18 cellular contexts compared by ENCODE assay signal in the genomic region with DNA sequence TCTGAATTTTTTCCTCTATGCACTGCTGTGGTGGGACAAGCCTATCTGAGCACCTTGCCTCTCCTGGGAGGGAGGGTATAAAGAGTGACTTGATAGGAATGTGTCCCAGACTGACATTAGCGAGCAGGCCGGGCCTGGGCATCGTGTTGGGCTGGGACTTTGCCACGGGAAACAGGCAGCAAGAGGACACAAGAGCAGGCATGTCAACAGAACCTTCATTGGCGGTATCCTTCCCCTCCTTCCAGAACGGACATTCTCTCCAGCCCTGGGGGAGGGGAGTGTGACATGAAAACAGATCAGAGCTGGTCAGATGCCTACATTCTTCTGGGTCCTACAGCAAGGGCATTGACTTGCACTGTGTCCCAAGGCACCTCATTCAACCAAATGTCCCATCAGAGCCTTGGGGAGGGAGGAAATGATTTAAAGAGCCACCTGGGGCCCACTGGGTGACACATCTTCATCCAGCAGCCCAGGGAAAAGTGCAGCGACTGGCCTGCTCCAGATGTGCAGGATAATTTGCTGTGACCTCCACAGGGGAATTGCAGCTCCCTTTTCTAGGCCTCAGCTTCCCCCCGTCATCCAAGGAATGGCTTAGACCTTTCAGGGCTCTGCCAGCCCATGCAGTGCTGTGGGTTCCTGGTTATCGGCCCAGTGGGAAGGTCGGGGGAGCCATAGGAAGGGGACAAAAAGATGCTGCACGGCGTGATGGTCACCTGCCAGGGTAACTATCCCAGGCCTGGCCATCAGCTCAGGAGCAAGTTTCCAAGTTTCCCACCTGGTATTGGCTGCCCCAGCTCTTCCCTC. TPM values are rescaled to one million over a fixed set of nuclear protein-coding genes. Genes with fewer than 3 reads are reported as not detected.
DNase-seq lines count a peak whose midpoint lies in the region; ATAC-seq, FAIRE-seq and TF ChIP-seq lines count a peak whose summit lies in the region.
"Had no signal": no experiment of that assay in that cellular context is flagged by ENCODE, and none has a peak within 500 bp of the region (broad histone marks: within the 10 kb centered on the region; RNA-seq: fewer than 3 reads in every experiment).

No MANE protein-coding gene starts in this region.

- H3K27me3 ChIP-seq in H1 (replicated peaks in 1 of 4; ENCODE audit: control insufficient read depth in 3 of 4, extremely low read depth in 1 of 4, insufficient read depth in 3 of 4, low read length in 3 of 4) (no peaks in the 10 kb centered on the region), mesendoderm (ENCODE audit: insufficient read depth, low read length, poor library complexity) (no peaks in the 10 kb centered on the region)
- H3K27me3 ChIP-seq: SJCRH30 had no signal

- no peak overlapping the region for H2AFZ ChIP-seq in H1 (ENCODE audit: low read length)
- H2AFZ ChIP-seq: GM23248 had no signal

- H3K23ac ChIP-seq in H1 (ENCODE audit: insufficient read length) = no peak overlapping the region
- H3K23ac ChIP-seq in mesendoderm (ENCODE audit: low read length) = peak overlapping the region; percentile 11

- H3K4me3 Mint-ChIP-seq in stimulated activated effector memory CD8-positive, alpha-beta T cell treated with anti-CD3 and anti-CD28 coated beads, Interleukin-12 subunit alpha, Interleukin-12 subunit beta, amount 100 ng/mL, for 72 hours = no peak overlapping the region
- H3K4me3 Mint-ChIP-seq: CD4-positive, CD25-positive, alpha-beta regulatory T cell had no signal

- no peak for TF ChIP-seq EP300 in H1 (IDR thresholded peaks at IDR 0.05; ENCODE audit: borderline replicate concordance in 1 of 2, low read depth in 2 of 2, low read length in 2 of 2)

- no peak for FAIRE-seq in H1 (lab: Jason Lieb, UNC)
- FAIRE-seq: K562 had no signal

- H4K8ac ChIP-seq in H1 (ENCODE audit: extremely low read depth, insufficient read depth, low read length) (peak overlapping the region; percentile 4; the same call in 1 of the 2 replicates), mesendoderm (ENCODE audit: low read depth, low read length) (no peak overlapping the region)

- H3K4me1 Mint-ChIP-seq in stimulated activated effector memory CD8-positive, alpha-beta T cell treated with anti-CD3 and anti-CD28 coated beads, Interleukin-12 subunit alpha, Interleukin-12 subunit beta, amount 100 ng/mL, for 72 hours = no peaks in the 10 kb centered on the region
- H3K4me1 Mint-ChIP-seq: CD4-positive, CD25-positive, alpha-beta regulatory T cell had no signal

- H3K36me3 ChIP-seq in H1 (ENCODE audit: control insufficient read depth in 2 of 4, insufficient read depth in 4 of 4, low read length in 3 of 4) (no peaks in the 10 kb centered on the region), mesendoderm (ENCODE audit: control insufficient read depth, insufficient read depth, low read length) (no peaks in the 10 kb centered on the region)
- H3K36me3 ChIP-seq: SJCRH30 had no signal

- no peaks in the 10 kb centered on the region for H3K9me3 Mint-ChIP-seq in stimulated activated effector memory CD8-positive, alpha-beta T cell treated with anti-CD3 and anti-CD28 coated beads, Interleukin-12 subunit alpha, Interleukin-12 subunit beta, amount 100 ng/mL, for 72 hours
- H3K9me3 Mint-ChIP-seq: CD4-positive, CD25-positive, alpha-beta regulatory T cell had no signal

- H3K79me2 ChIP-seq in H1 (ENCODE audit: control insufficient read depth in 1 of 2, insufficient read depth in 2 of 2, low read length in 2 of 2) (no peaks in the 10 kb centered on the region), mesendoderm (ENCODE audit: control insufficient read depth, insufficient read depth, low read length) (no peaks in the 10 kb centered on the region)

- intact Hi-C loops in left ventricle myocardium superior (cut with micrococcal nuclease) = no loop called here

- ATAC-seq in left ventricle myocardium superior (peak; percentile 83), HG02588 (IDR thresholded peaks at IDR 0.05; ENCODE audit: unreplicated experiment) (no peak)
- no peak for ATAC-seq in stimulated activated effector memory CD8-positive, alpha-beta T cell treated with anti-CD3 and anti-CD28 coated beads, Interleukin-12 subunit alpha, Interleukin-12 subunit beta, amount 100 ng/mL, for 72 hours
- ATAC-seq: HCT116, K562 had no signal

- H3K18ac ChIP-seq in H1 (ENCODE audit: extremely low read depth, low read length) (no peak overlapping the region; the same call in 1 of the 2 replicates), mesendoderm (ENCODE audit: low read length) (no peak overlapping the region)

- no peak overlapping the region for H2BK5ac ChIP-seq in H1 (ENCODE audit: low read depth, low read length)
- H2BK5ac ChIP-seq in mesendoderm (ENCODE audit: low read length) = no peak overlapping the region

- POLR2A ChIA-PET in H1 (lab: Charles Lee; ENCODE audit: partially characterized antibody) = interaction anchor here (0.9 kb wide), 1 partner anchor 393 kb away, joined by 3 read pairs; no protein-coding TSS in a partner anchor

- H4K20me1 ChIP-seq in H1 (replicated peaks in 1 of 2; ENCODE audit: control insufficient read depth in 1 of 2, insufficient read depth in 2 of 2, low read length in 2 of 2) = no peaks in the 10 kb centered on the region

- H3K27ac ChIP-seq in H1 (ENCODE audit: low read depth, low read length) = no peak overlapping the region
- no peak overlapping the region for H3K27ac ChIP-seq in mesendoderm (ENCODE audit: low read depth, low read length)
- H3K27ac ChIP-seq: GM23248, SJCRH30 had no signal

- no peak overlapping the region for H3K4ac ChIP-seq in H1 (replicated peaks; ENCODE audit: insufficient read length, low read depth, low read length)
- no peak overlapping the region for H3K4ac ChIP-seq in mesendoderm (ENCODE audit: low read depth, low read length)

- no peak overlapping the region for H2BK12ac ChIP-seq in H1 (ENCODE audit: low read depth, low read length)

- no peak overlapping the region for H4K91ac ChIP-seq in H1 (replicated peaks; ENCODE audit: insufficient read length, low read length)

- no peak overlapping the region for H3K14ac ChIP-seq in H1 (ENCODE audit: insufficient read length)

- H3K79me1 ChIP-seq in H1 (ENCODE audit: low read depth, low read length) (no peaks in the 10 kb centered on the region), mesendoderm (ENCODE audit: low read length) (no peaks in the 10 kb centered on the region)

- no peak for TF ChIP-seq POLR2A in H1 (IDR thresholded peaks at IDR 0.05; ENCODE audit: control extremely low read depth in 1 of 2, low read depth in 2 of 2, low read length in 2 of 2)

- no peak overlapping the region for H3K4me2 ChIP-seq in H1 (ENCODE audit: insufficient read depth in 1 of 2, low read depth in 2 of 2, low read length in 2 of 2)
- H3K4me2 ChIP-seq in mesendoderm (ENCODE audit: low read length) = no peak overlapping the region

- DNase-seq in H1 (ENCODE audit: low read depth in 1 of 2, low spot score in 2 of 2) (no peak), left ventricle myocardium superior (peak; percentile 78), mesendoderm (no peak), dedifferentiated amniotic fluid mesenchymal stem cell (ENCODE audit: extremely low spot score) (no peak), NCI-H187 (lab: John Stamatoyannopoulos, UW) (no peak)
- DNase-seq in stimulated activated effector memory CD8-positive, alpha-beta T cell treated with anti-CD3 and anti-CD28 coated beads, Interleukin-12 subunit alpha, Interleukin-12 subunit beta, amount 100 ng/mL, for 72 hours (ENCODE audit: low spot score in 2 of 2) = no peak
- DNase-seq: AML-193; CD4-positive, CD25-positive, alpha-beta regulatory T cell; DMS53; GM23248; NCI-H187 treated with DMSO at 0.1 percent for 48 hours; NCI-H446 treated with DMSO at 0.1 percent for 48 hours; NCI-H774; RPMI8226; SJCRH30 had no signal

- H2BK15ac ChIP-seq in H1 (ENCODE audit: low read length) (no peak overlapping the region), mesendoderm (replicated peaks; ENCODE audit: low read depth) (no peak overlapping the region)

- CTCF ChIA-PET in H1 (lab: Charles Lee; ENCODE audit: partially characterized antibody) = interaction anchor here (0.9 to 2.3 kb wide), 8 partner anchors 9 to 75 kb away, joined by 3 to 17 read pairs (median 3); no protein-coding TSS in a partner anchor

- no peaks in the 10 kb centered on the region for H3K36me3 Mint-ChIP-seq in stimulated activated effector memory CD8-positive, alpha-beta T cell treated with anti-CD3 and anti-CD28 coated beads, Interleukin-12 subunit alpha, Interleukin-12 subunit beta, amount 100 ng/mL, for 72 hours
- H3K36me3 Mint-ChIP-seq: CD4-positive, CD25-positive, alpha-beta regulatory T cell had no signal

- WGBS in H1 (ENCODE audit: extremely low coverage in 1 of 2, insufficient coverage in 1 of 2, insufficient read length in 1 of 2, insufficient replicate concordance in 2 of 2, low coverage in 1 of 2, low lambda C conversion rate in 2 of 2, missing lambda C conversion rate in 1 of 2), 2 experiments = 94% methylated on average over 12 of the region's 12 CpGs; no CpG with 5 or more reads in 1 of the 2 experiments
- no CpG with 5 or more reads among the region's 12 CpGs for WGBS in mesendoderm (ENCODE audit: extremely low coverage, insufficient coverage, low lambda C conversion rate)

- H3K9ac ChIP-seq in H1 (replicated peaks in 1 of 4; ENCODE audit: extremely low read depth in 1 of 4, low read depth in 3 of 4, low read length in 3 of 4) (no peak overlapping the region), mesendoderm (ENCODE audit: low read length) (no peak overlapping the region)
- H3K9ac ChIP-seq: GM23248 had no signal

- no peak overlapping the region for H2AK5ac ChIP-seq in H1 (ENCODE audit: low read depth, low read length)
- no peak overlapping the region for H2AK5ac ChIP-seq in mesendoderm (ENCODE audit: low read length)

- TF ChIP-seq RAD21 in H1 (IDR thresholded peaks at IDR 0.05 in 1 of 2, conservative IDR thresholded peaks at IDR 0.05 in 1 of 2; ENCODE audit: low read depth in 2 of 2, low read length in 2 of 2) = no peak

- no peak overlapping the region for H3K4me3 ChIP-seq in H1 (ENCODE audit: extremely low read depth in 1 of 4, insufficient read depth in 2 of 4, low read depth in 3 of 4, low read length in 4 of 4)
- no peak overlapping the region for H3K4me3 ChIP-seq in mesendoderm (ENCODE audit: low read length)
- H3K4me3 ChIP-seq: GM23248, K562, SJCRH30 had no signal

- H2BK20ac ChIP-seq in H1 (ENCODE audit: low read length) = no peak overlapping the region

- H4K5ac ChIP-seq in H1 (ENCODE audit: insufficient read length, low read depth, low read length) = no peak overlapping the region
- H4K5ac ChIP-seq in mesendoderm (ENCODE audit: low read length) = no peak overlapping the region

- H3K56ac ChIP-seq in H1 (replicated peaks; ENCODE audit: insufficient read length, low read depth, low read length) (no peak overlapping the region), mesendoderm (ENCODE audit: low read length) (no peak overlapping the region)

- 0 out of 2 replicates have a peak, but pooled peaks cover 1% of the 10 kb centered on the region for H3K23me2 ChIP-seq in H1 (ENCODE audit: low read depth, low read length)

- H3K4me1 ChIP-seq in H1 (replicated peaks in 1 of 4; ENCODE audit: control insufficient read depth in 3 of 4, insufficient read depth in 4 of 4, low read length in 3 of 4) = 0 out of 7 replicates have a peak, but pooled peaks cover 0 to 4% (median 0%) of the 10 kb centered on the region in 4 experiments
- no peaks in the 10 kb centered on the region for H3K4me1 ChIP-seq in mesendoderm (ENCODE audit: control insufficient read depth, low read depth, low read length)

- H2BK120ac ChIP-seq in H1 (replicated peaks; ENCODE audit: low read depth, low read length) = no peak overlapping the region
- no peak overlapping the region for H2BK120ac ChIP-seq in mesendoderm (ENCODE audit: low read depth, low read length)

- H3K27ac Mint-ChIP-seq in stimulated activated effector memory CD8-positive, alpha-beta T cell treated with anti-CD3 and anti-CD28 coated beads, Interleukin-12 subunit alpha, Interleukin-12 subunit beta, amount 100 ng/mL, for 72 hours = peak overlapping the region; percentile 12
- H3K27ac Mint-ChIP-seq: CD4-positive, CD25-positive, alpha-beta regulatory T cell had no signal

- no peaks in the 10 kb centered on the region for H3K9me3 ChIP-seq in H1 (ENCODE audit: insufficient read depth in 2 of 2, low read depth in 1 of 2, low read length in 1 of 2)
- H3K9me3 ChIP-seq: SJCRH30 had no signal

- no peak for TF ChIP-seq CTCF in H1 (IDR thresholded peaks at IDR 0.05; ENCODE audit: control extremely low read depth in 1 of 3, insufficient read depth in 1 of 3, low read depth in 1 of 3, low read length in 3 of 3)

RNA-seq across cellular contexts. Expression of a gene that starts 21.8 kb away (rescaled TPM):
- total RNA-seq in H1 (2021; fragmentation: NEBNext Ultra II Directional; extraction: Animal tissue kit (Norgen Biotek cat#: 25700)) = 10.4 and 14.7 TPM in 2 replicates
- 4.6 and 5.5 TPM in 2 replicates for polyA plus RNA-seq in H1 (2011; rRNA removed)
- 5.7 TPM for polyA plus RNA-seq in H1 (2011; cell fraction: cytosol; rRNA removed)
- 9.4 TPM for polyA plus RNA-seq in H1 (2011; cell fraction: nucleus; rRNA removed)
- 6.5 to 9.0 TPM (median 7.1 TPM) in 4 replicates for polyA plus RNA-seq in H1 (2012, experiment 1 of 2)
- 0.81 TPM for polyA plus RNA-seq in H1 (2012, experiment 2 of 2)
- 4.8 TPM for polyA plus RNA-seq in H1 (2013, experiment 1 of 2)
- polyA plus RNA-seq in H1 (2013, experiment 2 of 2) = 5.5 TPM
- polyA minus RNA-seq in H1 (2011; rRNA and poly(A)+ RNA removed) = 17.3 and 22.6 TPM in 2 replicates
- polyA minus RNA-seq in H1 (2011; cell fraction: cytosol; rRNA and poly(A)+ RNA removed) = 8.7 TPM
- 51.7 TPM for polyA minus RNA-seq in H1 (2011; cell fraction: nucleus; rRNA and poly(A)+ RNA removed)
- total RNA-seq in left ventricle myocardium superior = 14.9 TPM
- 3.3 TPM for polyA plus RNA-seq in mesendoderm (2013, experiment 1 of 2)
- 2.8 TPM for polyA plus RNA-seq in mesendoderm (2013, experiment 2 of 2)

RNA-seq across cellular contexts. Expression of a gene that starts 24.6 kb away (rescaled TPM):
- total RNA-seq in H1 (2021; fragmentation: NEBNext Ultra II Directional; extraction: Animal tissue kit (Norgen Biotek cat#: 25700)) = 2.6 and 3.2 TPM in 2 replicates
- 5.9 and 8.5 TPM in 2 replicates for polyA plus RNA-seq in H1 (2011; rRNA removed)
- 8.6 TPM for polyA plus RNA-seq in H1 (2011; cell fraction: cytosol; rRNA removed)
- polyA plus RNA-seq in H1 (2011; cell fraction: nucleus; rRNA removed) = 9.8 TPM
- 3.8 to 6.2 TPM (median 5.1 TPM) in 4 replicates for polyA plus RNA-seq in H1 (2012, experiment 1 of 2)
- 4.5 TPM for polyA plus RNA-seq in H1 (2012, experiment 2 of 2)
- 2.2 TPM for polyA plus RNA-seq in H1 (2013, experiment 1 of 2)
- 2.6 TPM for polyA plus RNA-seq in H1 (2013, experiment 2 of 2)
- 10.7 and 12.8 TPM in 2 replicates for polyA minus RNA-seq in H1 (2011; rRNA and poly(A)+ RNA removed)
- polyA minus RNA-seq in H1 (2011; cell fraction: cytosol; rRNA and poly(A)+ RNA removed) = 3.8 TPM
- polyA minus RNA-seq in H1 (2011; cell fraction: nucleus; rRNA and poly(A)+ RNA removed) = 3.4 TPM
- 18.3 TPM for total RNA-seq in left ventricle myocardium superior
- 0.62 TPM for polyA plus RNA-seq in mesendoderm (2013, experiment 1 of 2)
- polyA plus RNA-seq in mesendoderm (2013, experiment 2 of 2) = 0.63 TPM
